ENCODE assay signal across 10 cellular contexts in the genomic region with DNA sequence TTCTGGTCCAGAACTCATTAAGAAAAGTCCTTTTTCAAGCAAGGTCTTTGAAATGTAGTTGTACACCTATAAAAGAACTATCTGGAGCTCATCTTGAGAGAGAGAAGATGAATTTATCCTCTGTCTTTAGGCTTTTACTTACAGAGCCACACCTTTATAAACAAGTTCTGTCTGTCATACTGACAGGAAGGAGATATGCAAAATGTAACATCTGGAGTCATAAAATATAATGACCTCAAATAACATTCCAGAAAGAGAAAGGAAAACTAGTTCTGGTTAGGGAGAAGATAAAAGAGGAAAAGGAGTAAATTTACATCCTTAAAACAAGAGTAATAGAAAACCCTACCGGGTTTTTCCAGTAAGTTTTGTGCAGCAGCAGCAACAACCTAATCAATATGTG. TPM values are rescaled to one million over a fixed set of nuclear protein-coding genes. Genes with fewer than 3 reads are reported as not detected.
DNase-seq lines count a peak whose midpoint lies in the region; ATAC-seq, FAIRE-seq and TF ChIP-seq lines count a peak whose summit lies in the region.
"Had no signal": no experiment of that assay in that cellular context is flagged by ENCODE, and none has a peak within 500 bp of the region (broad histone marks: within the 10 kb centered on the region; RNA-seq: fewer than 3 reads in every experiment).

No MANE protein-coding gene starts in this region.

- no peaks in the 10 kb centered on the region for H3K9me3 Mint-ChIP-seq in neural crest cell

- no peak for TF ChIP-seq CTCF in AG09309 (IDR thresholded peaks at IDR 0.05; ENCODE audit: control insufficient read depth, insufficient read depth, low read depth, low read length, missing control alignments)
- no peak for TF ChIP-seq CTCF in neural crest cell (conservative IDR thresholded peaks at IDR 0.05)
- no peak for TF ChIP-seq CTCF in lower leg skin (IDR thresholded peaks at IDR 0.05)
- no peak for TF ChIP-seq CTCF in MM.1S (IDR thresholded peaks at IDR 0.05; ENCODE audit: low read length)

- H3K27ac Mint-ChIP-seq in neural crest cell (ENCODE audit: unreplicated experiment): no peak overlapping the region

- no peaks in the 10 kb centered on the region for H3K9me3 ChIP-seq in MM.1S (replicated peaks; ENCODE audit: insufficient read depth, low read length)

- DNase-seq in AG09309 (ENCODE audit: low read depth) (no peak), neural crest cell (ENCODE audit: low read depth, low spot score) (no peak), lower leg skin (ENCODE audit: low spot score in 2 of 2) (no peak), MM.1S (no peak), NCI-H345 treated with DMSO at 0.1 percent for 48 hours (lab: John Stamatoyannopoulos, UW; ENCODE audit: unreplicated experiment) (no peak)
- DNase-seq: NCI-H1048 had no signal

- no peaks in the 10 kb centered on the region for H3K79me2 ChIP-seq in MM.1S (ENCODE audit: low read length)

- H3K4me3 ChIP-seq in AG09309 (ENCODE audit: control insufficient read depth, low read depth, low read length): peak overlapping the region; percentile 90
- H3K4me3 ChIP-seq in lower leg skin (ENCODE audit: low read depth, poor library complexity, severe bottlenecking): no peak overlapping the region
- H3K4me3 ChIP-seq in MM.1S (ENCODE audit: low read length): no peak overlapping the region
- H3K4me3 ChIP-seq: GM12878 had no signal

- peak overlapping the region; percentile 96 for H3K4me3 Mint-ChIP-seq in neural crest cell

- ATAC-seq in GM21528 (IDR thresholded peaks at IDR 0.05; ENCODE audit: low FRiP score, unreplicated experiment): no peak

- H3K9ac ChIP-seq in MM.1S (ENCODE audit: low read length): no peak overlapping the region

- H3K4me1 ChIP-seq in MM.1S (ENCODE audit: low read length): no peaks in the 10 kb centered on the region

- FAIRE-seq in G401.6 (lab: Jason Lieb, UNC): peak; percentile 57
- FAIRE-seq in colon (lab: Jason Lieb, UNC): peak; percentile 5
- FAIRE-seq: GM12878 had no signal

- no peak for TF ChIP-seq POLR2A in lower leg skin (IDR thresholded peaks at IDR 0.05)

- intact Hi-C loops in lower leg skin (cut with DNase I; ENCODE audit: low total_unique reads): loop anchor here (5.0 to 10.0 kb wide), 2 partner anchors 490 to 717 kb away; no protein-coding TSS in a partner anchor

- no peak overlapping the region for H3K4me2 ChIP-seq in MM.1S (ENCODE audit: low read depth, low read length)

- no peaks in the 10 kb centered on the region for H3K4me1 Mint-ChIP-seq in neural crest cell

- no peak overlapping the region for H3K27ac ChIP-seq in MM.1S (ENCODE audit: low read length)

- H3K36me3 Mint-ChIP-seq in neural crest cell (ENCODE audit: low read depth): no peaks in the 10 kb centered on the region

- no peaks in the 10 kb centered on the region for H3K36me3 ChIP-seq in MM.1S (replicated peaks; ENCODE audit: insufficient read depth, low read length)

- 0 out of 2 replicates have a peak, but pooled peaks cover 7% of the 10 kb centered on the region for H3K27me3 ChIP-seq in MM.1S (replicated peaks; ENCODE audit: insufficient read depth, low read length)

- no peaks in the 10 kb centered on the region for H4K20me1 ChIP-seq in MM.1S (ENCODE audit: insufficient read depth, low read length)

- no peaks in the 10 kb centered on the region for H3F3A ChIP-seq in MM.1S (ENCODE audit: insufficient read depth, low read length)

- H3K9me2 ChIP-seq in MM.1S (replicated peaks; ENCODE audit: insufficient read depth, low read length): no peaks in the 10 kb centered on the region

- 20 to 44% methylated on average over 1 of the region's 1 CpG for WGBS in lower leg skin, 2 donors

- peaks cover 76% of the 10 kb centered on the region for H3K27me3 Mint-ChIP-seq in neural crest cell (ENCODE audit: low read depth)

- no peak overlapping the region for H2AFZ ChIP-seq in MM.1S (ENCODE audit: low read length)

RNA-seq across cellular contexts. Expression of a gene that starts 1.3 kb away (rescaled TPM):
- 7.0 and 7.3 TPM in 2 replicates for total RNA-seq in neural crest cell
- total RNA-seq in lower leg skin: 10 to 100 TPM in 3 of 4 donors, 1 to 10 TPM in 1; 7.6 to 18.5 (median 17.6) TPM
